Comparison of ENCODE assay signal across 19 cellular contexts in genomic region chr22:44813416-44813815, GRCh38.
DNase-seq lines count a peak whose midpoint lies in the region; ATAC-seq, FAIRE-seq and TF ChIP-seq lines count a peak whose summit lies in the region.
"Had no signal": no experiment of that assay in that cellular context is flagged by ENCODE, and none has a peak within 500 bp of the region (broad histone marks: within the 10 kb centered on the region; RNA-seq: fewer than 3 reads in every experiment).

No MANE protein-coding gene starts in this region.

- POLR2A ChIA-PET in HepG2 (lab: Yijun Ruan, JAX), result no interaction called here
- POLR2A ChIA-PET in naive thymus-derived CD8-positive, alpha-beta T cell (lab: Charles Lee), result no interaction called here

- no peak overlapping the region for H3K27ac Mint-ChIP-seq in endothelial cell (ENCODE audit: unreplicated experiment)
- no peak overlapping the region for H3K27ac Mint-ChIP-seq in naive thymus-derived CD8-positive, alpha-beta T cell
- H3K27ac Mint-ChIP-seq: CD4-positive, alpha-beta T cell; H9; IgD-negative memory B cell had no signal

- no peaks in the 10 kb centered on the region for H3K9me3 ChIP-seq in HepG2 (ENCODE audit: low read length)
- H3K9me3 ChIP-seq in right lobe of liver, result no peaks in the 10 kb centered on the region
- peaks cover 0 to 15% (median 0%) of the 10 kb centered on the region in 11 donors for H3K9me3 ChIP-seq in heart right ventricle
- H3K9me3 ChIP-seq: Caco-2 had no signal

- H3K4me3 Mint-ChIP-seq in endothelial cell (ENCODE audit: unreplicated experiment), result peak overlapping the region; percentile 4
- H3K4me3 Mint-ChIP-seq in naive thymus-derived CD8-positive, alpha-beta T cell, result no peak overlapping the region
- H3K4me3 Mint-ChIP-seq: CD4-positive, alpha-beta T cell; H9; IgD-negative memory B cell had no signal

- H2AFZ ChIP-seq in HepG2 (ENCODE audit: low read length), result no peak overlapping the region

- 40% methylated on average over 2 of the region's 2 CpGs for WGBS in HepG2 (ENCODE audit: low lambda C conversion rate)
- WGBS in right lobe of liver (ENCODE audit: insufficient coverage, low coverage, low lambda C conversion rate, missing lambda C conversion rate), result 39% methylated on average over 2 of the region's 2 CpGs
- 98 to 99% methylated on average over 2 of the region's 2 CpGs for WGBS in heart right ventricle, 2 donors

- H3K36me3 ChIP-seq in HepG2 (replicated peaks in 1 of 2; ENCODE audit: control insufficient read depth in 1 of 2, insufficient read depth in 2 of 2, low read length in 2 of 2) (no peaks in the 10 kb centered on the region), right lobe of liver (no peaks in the 10 kb centered on the region), heart right ventricle (no peaks in the 10 kb centered on the region)

- no peak for TF ChIP-seq CTCF in HepG2 (CRISPR knock-in tag; IDR thresholded peaks at IDR 0.05)
- no peak for TF ChIP-seq CTCF in right lobe of liver (IDR thresholded peaks at IDR 0.05)
- TF ChIP-seq CTCF in endothelial cell (IDR thresholded peaks at IDR 0.05; ENCODE audit: unreplicated experiment), result no peak
- TF ChIP-seq CTCF in heart right ventricle (IDR thresholded peaks at IDR 0.05), result no peak

- BruUV-seq in HepG2 (replicated peaks; lab: Mats Ljungman, UMichigan), result no TSS peak

- no peaks in the 10 kb centered on the region for H3K79me2 ChIP-seq in HepG2 (ENCODE audit: insufficient read depth, low read length)

- no peak for TF ChIP-seq EP300 in HepG2 (IDR thresholded peaks at IDR 0.05; ENCODE audit: low read depth in 2 of 2, low read length in 2 of 2)
- no peak for TF ChIP-seq EP300 in HepG2 (CRISPR knock-in tag; IDR thresholded peaks at IDR 0.05; ENCODE audit: borderline replicate concordance)

- H3K36me3 Mint-ChIP-seq in endothelial cell (ENCODE audit: low read depth, unreplicated experiment), result peaks cover 6% of the 10 kb centered on the region
- H3K36me3 Mint-ChIP-seq in naive thymus-derived CD8-positive, alpha-beta T cell, result no peaks in the 10 kb centered on the region
- H3K36me3 Mint-ChIP-seq: IgD-negative memory B cell had no signal

- no peak overlapping the region for H3K27ac ChIP-seq in HepG2 (ENCODE audit: extremely low read length, insufficient read depth, low read length)
- H3K27ac ChIP-seq in right lobe of liver, result no peak overlapping the region
- H3K27ac ChIP-seq in heart right ventricle, result no peak overlapping the region
- H3K27ac ChIP-seq: C4-2B, HL-60 had no signal

- H3K9ac ChIP-seq in HepG2 (ENCODE audit: insufficient read depth, low read depth, low read length), result no peak overlapping the region

- no peak for TF ChIP-seq RAD21 in HepG2 (CRISPR knock-in tag; IDR thresholded peaks at IDR 0.05)

- no peak for FAIRE-seq in HepG2 (lab: Jason Lieb, UNC)
- FAIRE-seq in HTR-8/SVneo (lab: Jason Lieb, UNC), result peak; percentile 82
- FAIRE-seq in urothelium cell line (lab: Jason Lieb, UNC), result peak; percentile 98
- FAIRE-seq: D721Med had no signal

- in situ Hi-C loops in HepG2 (cut with HindIII; ENCODE audit: extremely low pct_ligation_motif_present, low pct_unique_long_range_greater_than_20kb), result no loop called here

- no peak for TF ChIP-seq POLR2A in HepG2 (IDR thresholded peaks at IDR 0.05; ENCODE audit: insufficient read depth in 1 of 2, low read depth in 2 of 2, low read length in 2 of 2)
- no peak for TF ChIP-seq POLR2A in right lobe of liver (IDR thresholded peaks at IDR 0.05)

- peaks cover 0 to 23% of the 10 kb centered on the region in 2 experiments for H3K27me3 ChIP-seq in HepG2 (ENCODE audit: control insufficient read depth in 1 of 2, insufficient read depth in 2 of 2, low read length in 2 of 2)
- no peaks in the 10 kb centered on the region for H3K27me3 ChIP-seq in right lobe of liver
- peaks cover 0 to 8% (median 0%) of the 10 kb centered on the region in 7 donors for H3K27me3 ChIP-seq in heart right ventricle

- no peaks in the 10 kb centered on the region for H3K9me3 Mint-ChIP-seq in endothelial cell (ENCODE audit: unreplicated experiment)
- no peaks in the 10 kb centered on the region for H3K9me3 Mint-ChIP-seq in naive thymus-derived CD8-positive, alpha-beta T cell
- H3K9me3 Mint-ChIP-seq: CD4-positive, alpha-beta T cell had no signal

- no peak for DNase-seq in HepG2 (ENCODE audit: low spot score)
- no peak for DNase-seq in right lobe of liver
- DNase-seq in HTR-8/SVneo (ENCODE audit: insufficient read length, low spot score), result no peak
- no peak for DNase-seq in endothelial cell (ENCODE audit: low spot score)
- DNase-seq in urothelium cell line (ENCODE audit: low spot score), result no peak
- DNase-seq in heart right ventricle, result no peak
- DNase-seq in naive thymus-derived CD8-positive, alpha-beta T cell, result no peak
- DNase-seq in NCI-H187 treated with DMSO at 0.1 percent for 48 hours (lab: John Stamatoyannopoulos, UW), result no peak
- DNase-seq: Caco-2; CD4-positive, alpha-beta T cell; DMS79; GDM1; GOT3; H9; KG1 had no signal

- H3K4me3 ChIP-seq in HepG2 (replicated peaks in 1 of 3; ENCODE audit: insufficient read depth in 1 of 3, low read depth in 2 of 3, low read length in 3 of 3), result no peak overlapping the region
- no peak overlapping the region for H3K4me3 ChIP-seq in right lobe of liver
- H3K4me3 ChIP-seq in heart right ventricle, result no peak overlapping the region

- no peaks in the 10 kb centered on the region for H3K4me1 ChIP-seq in HepG2 (ENCODE audit: insufficient read depth, low read length)
- H3K4me1 ChIP-seq in right lobe of liver, result no peaks in the 10 kb centered on the region
- H3K4me1 ChIP-seq in heart right ventricle, result no peaks in the 10 kb centered on the region
- H3K4me1 ChIP-seq: Caco-2 had no signal

- peaks cover 4% of the 10 kb centered on the region for H3K27me3 Mint-ChIP-seq in endothelial cell (ENCODE audit: unreplicated experiment)
- H3K27me3 Mint-ChIP-seq in naive thymus-derived CD8-positive, alpha-beta T cell, result peaks cover 0 to 6% (median 0%) of the 10 kb centered on the region in 5 donors

- intact Hi-C loops in HepG2 (cut with micrococcal nuclease; ENCODE audit: unreplicated experiment), result no loop called here
- intact Hi-C loops in right lobe of liver (cut with DNase I), result no loop called here
- intact Hi-C loops in heart right ventricle (cut with DNase I), result no loop called here

- H4K20me1 ChIP-seq in HepG2 (ENCODE audit: insufficient read depth, low read length), result no peaks in the 10 kb centered on the region

- CTCF ChIA-PET in HepG2 (lab: Yijun Ruan, JAX; ENCODE audit: low intra/inter-chr PET ratio, low total read pairs), result no interaction called here

- ATAC-seq in HepG2 (no peak), right lobe of liver (no peak), heart right ventricle (no peak)
- no peak for ATAC-seq in naive thymus-derived CD8-positive, alpha-beta T cell

- H3K4me2 ChIP-seq in HepG2 (ENCODE audit: low read depth, low read length), result no peak overlapping the region

- H3K4me1 Mint-ChIP-seq in endothelial cell (ENCODE audit: unreplicated experiment), result no peaks in the 10 kb centered on the region
- H3K4me1 Mint-ChIP-seq in naive thymus-derived CD8-positive, alpha-beta T cell, result peaks cover 0 to 2% (median 1%) of the 10 kb centered on the region in 4 donors
- H3K4me1 Mint-ChIP-seq: IgD-negative memory B cell had no signal

TF ChIP-seq in HepG2, 621 proteins besides CTCF, POLR2A, EP300 and RAD21:
- TF ChIP-seq, protein P1, sequence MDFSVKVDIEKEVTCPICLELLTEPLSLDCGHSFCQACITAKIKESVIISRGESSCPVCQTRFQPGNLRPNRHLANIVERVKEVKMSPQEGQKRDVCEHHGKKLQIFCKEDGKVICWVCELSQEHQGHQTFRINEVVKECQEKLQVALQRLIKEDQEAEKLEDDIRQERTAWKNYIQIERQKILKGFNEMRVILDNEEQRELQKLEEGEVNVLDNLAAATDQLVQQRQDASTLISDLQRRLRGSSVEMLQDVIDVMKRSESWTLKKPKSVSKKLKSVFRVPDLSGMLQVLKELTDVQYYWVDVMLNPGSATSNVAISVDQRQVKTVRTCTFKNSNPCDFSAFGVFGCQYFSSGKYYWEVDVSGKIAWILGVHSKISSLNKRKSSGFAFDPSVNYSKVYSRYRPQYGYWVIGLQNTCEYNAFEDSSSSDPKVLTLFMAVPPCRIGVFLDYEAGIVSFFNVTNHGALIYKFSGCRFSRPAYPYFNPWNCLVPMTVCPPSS (IDR thresholded peaks at IDR 0.05), result 0 out of 2 replicates have a peak, but pooled peaks have one; percentile 35
- 0 out of 2 replicates have a peak, but pooled peaks have one; percentile 4 for TF ChIP-seq RAD51 (IDR thresholded peaks at IDR 0.05; ENCODE audit: borderline replicate concordance)
- no peak for TF ChIP-seq BCL6 (CRISPR knock-in tag; IDR thresholded peaks at IDR 0.05)
- 0 out of 2 replicates have a peak, but pooled peaks have one; percentile 58 for TF ChIP-seq SOX6 (IDR thresholded peaks at IDR 0.05)
- TF ChIP-seq SOX6 (CRISPR knock-in tag; IDR thresholded peaks at IDR 0.05), result no peak
- no peak for TF ChIP-seq MYNN (CRISPR knock-in tag; IDR thresholded peaks at IDR 0.05; ENCODE audit: low read depth)
TF ChIP-seq in HepG2: peak in this region for 3.
